10 cellular contexts compared by ENCODE assay signal in the genomic region with DNA sequence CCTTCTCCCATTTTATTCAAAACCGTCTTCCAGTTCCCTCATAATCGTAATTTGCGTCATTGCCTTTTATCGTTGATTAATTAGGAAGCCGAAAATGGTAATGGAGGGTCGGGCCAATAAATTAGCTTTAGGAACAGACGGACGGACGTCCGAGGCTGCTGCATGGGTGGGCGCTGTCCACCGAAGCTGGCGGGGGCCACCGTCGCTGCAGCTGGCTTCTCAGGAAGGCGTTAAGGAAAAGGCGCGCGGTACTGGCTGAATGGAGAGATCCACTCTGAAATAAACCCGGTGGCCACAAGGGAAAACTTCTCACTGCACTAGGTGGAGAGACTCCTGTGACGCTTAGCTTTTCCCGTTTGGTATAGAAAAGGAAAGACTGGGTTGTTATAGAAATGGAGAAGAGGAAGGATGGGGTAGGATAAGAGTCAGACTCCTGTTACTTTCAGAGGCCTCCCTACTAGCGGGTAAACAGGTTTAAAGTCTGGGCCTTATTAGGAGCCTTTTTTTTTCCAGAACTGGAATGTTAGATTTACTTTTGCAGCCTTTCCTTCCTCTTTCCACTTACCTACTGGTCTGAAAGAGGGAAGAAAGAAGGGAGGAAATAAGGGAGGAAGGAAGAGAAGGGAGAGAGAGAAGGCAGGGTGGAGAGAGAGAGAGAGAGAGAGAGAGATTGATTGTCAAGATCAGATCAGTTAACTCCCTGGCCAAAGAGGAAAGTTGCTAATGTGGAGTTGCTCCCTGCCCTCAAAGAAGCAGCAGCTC. TPM values are rescaled to one million over a fixed set of nuclear protein-coding genes. Genes with fewer than 3 reads are reported as not detected.
DNase-seq lines count a peak whose midpoint lies in the region; ATAC-seq, FAIRE-seq and TF ChIP-seq lines count a peak whose summit lies in the region.
"Had no signal": no experiment of that assay in that cellular context is flagged by ENCODE, and none has a peak within 500 bp of the region (broad histone marks: within the 10 kb centered on the region; RNA-seq: fewer than 3 reads in every experiment).

No MANE protein-coding gene starts in this region.

- peaks cover 44% of the 10 kb centered on the region for H3K4me1 ChIP-seq in CD4-positive, alpha-beta memory T cell (ENCODE audit: insufficient read depth, low read length)
- H3K4me1 ChIP-seq in Peyer's patch: peaks cover 0 to 7% (median 5%) of the 10 kb centered on the region in 4 donors
- peaks cover 0 to 31% (median 22%) of the 10 kb centered on the region in 4 experiments; a peak in 6 of 7 replicates for H3K4me1 ChIP-seq in H1 (replicated peaks in 1 of 4; ENCODE audit: control insufficient read depth in 3 of 4, insufficient read depth in 4 of 4, low read length in 3 of 4)
- H3K4me1 ChIP-seq in osteoblast (ENCODE audit: insufficient read depth, low read length): peaks cover 38% of the 10 kb centered on the region

- TF ChIP-seq EP300 in H1 (IDR thresholded peaks at IDR 0.05; ENCODE audit: borderline replicate concordance in 1 of 2, low read depth in 2 of 2, low read length in 2 of 2): no peak

- H3K4ac ChIP-seq in H1 (replicated peaks; ENCODE audit: insufficient read length, low read depth, low read length): no peak overlapping the region

- no peaks in the 10 kb centered on the region for H3K79me1 ChIP-seq in H1 (ENCODE audit: low read depth, low read length)

- H2BK15ac ChIP-seq in H1 (ENCODE audit: low read length): no peak overlapping the region

- H3K23ac ChIP-seq in H1 (ENCODE audit: insufficient read length): no peak overlapping the region

- peak overlapping the region; percentile 95 to 100 (median 100) for H3K4me3 Mint-ChIP-seq in CD4-positive, alpha-beta memory T cell

- ATAC-seq in GM19397 (IDR thresholded peaks at IDR 0.05; ENCODE audit: unreplicated experiment): no peak
- no peak for ATAC-seq in HG03354 (IDR thresholded peaks at IDR 0.05; ENCODE audit: poor library complexity, severe bottlenecking, unreplicated experiment)
- ATAC-seq: esophagus mucosa had no signal

- no peak overlapping the region for H2BK20ac ChIP-seq in H1 (ENCODE audit: low read length)

- H3K4me3 ChIP-seq in CD4-positive, alpha-beta memory T cell (ENCODE audit: low read length in 2 of 2): peak overlapping the region in 1 of 2 donors; percentile 99
- H3K4me3 ChIP-seq in Peyer's patch (peak overlapping the region; percentile 54 to 62 (median 61)), H1 (ENCODE audit: extremely low read depth in 1 of 4, insufficient read depth in 2 of 4, low read depth in 3 of 4, low read length in 4 of 4) (peak overlapping the region in 1 of 4 experiments; percentile 86; a peak in 2 of 8 replicates), osteoblast (ENCODE audit: insufficient read depth, low read length) (peak overlapping the region; percentile 99)

- peak overlapping the region in 6 of 7 donors; percentile 94 to 99 (median 98) for H3K27ac Mint-ChIP-seq in CD4-positive, alpha-beta memory T cell

- H2AK5ac ChIP-seq in H1 (ENCODE audit: low read depth, low read length): no peak overlapping the region

- H4K91ac ChIP-seq in H1 (replicated peaks; ENCODE audit: insufficient read length, low read length): no peak overlapping the region

- DNase-seq in CD4-positive, alpha-beta memory T cell: no peak
- DNase-seq in Peyer's patch (no peak), H1 (ENCODE audit: low read depth in 1 of 2, low spot score in 2 of 2) (no peak), osteoblast (ENCODE audit: insufficient read length, low spot score, missing footprints) (peak; percentile 57), D341Med (ENCODE audit: low spot score) (no peak), NCI-H510A (lab: John Stamatoyannopoulos, UW) (no peak)

- H4K5ac ChIP-seq in H1 (ENCODE audit: insufficient read length, low read depth, low read length): no peak overlapping the region

- H3K79me2 ChIP-seq in H1 (ENCODE audit: control insufficient read depth in 1 of 2, insufficient read depth in 2 of 2, low read length in 2 of 2) (no peaks in the 10 kb centered on the region), osteoblast (ENCODE audit: insufficient read depth, low read length) (peaks cover 59% of the 10 kb centered on the region)

- POLR2A ChIA-PET in CD4-positive, alpha-beta memory T cell (lab: Charles Lee; ENCODE audit: partially characterized antibody): interaction anchor here (0.8 to 12.1 kb wide), 9 partner anchors 13 to 114 kb away, joined by 3 to 185 read pairs (median 26); a partner anchor contains a TSS
- POLR2A ChIA-PET in H1 (lab: Charles Lee; ENCODE audit: partially characterized antibody): interaction anchor here (0.8 to 1.8 kb wide), 3 partner anchors 10 to 16 kb away, joined by 3 to 5 read pairs (median 4); no protein-coding TSS in a partner anchor

- no peak overlapping the region for H2BK120ac ChIP-seq in H1 (replicated peaks; ENCODE audit: low read depth, low read length)

- H3K27ac ChIP-seq in CD4-positive, alpha-beta memory T cell (ENCODE audit: low read depth, low read length): no peak overlapping the region
- no peak overlapping the region for H3K27ac ChIP-seq in Peyer's patch
- H3K27ac ChIP-seq in H1 (ENCODE audit: low read depth, low read length): no peak overlapping the region
- no peak overlapping the region for H3K27ac ChIP-seq in osteoblast (ENCODE audit: low read depth, low read length)
- H3K27ac ChIP-seq: upper lobe of left lung had no signal

- FAIRE-seq in H1 (lab: Jason Lieb, UNC): no peak

- H3K18ac ChIP-seq in H1 (ENCODE audit: extremely low read depth, low read length): 0 out of 2 replicates have a peak overlapping the region, but pooled peaks have one; percentile 12

- H3K27me3 Mint-ChIP-seq in CD4-positive, alpha-beta memory T cell: no peaks in the 10 kb centered on the region

- H2BK12ac ChIP-seq in H1 (ENCODE audit: low read depth, low read length): no peak overlapping the region

- peaks cover 15 to 16% of the 10 kb centered on the region in 2 donors for H3K36me3 Mint-ChIP-seq in CD4-positive, alpha-beta memory T cell

- TF ChIP-seq CTCF in Peyer's patch (IDR thresholded peaks at IDR 0.05) (no peak), H1 (IDR thresholded peaks at IDR 0.05; ENCODE audit: control extremely low read depth in 1 of 3, insufficient read depth in 1 of 3, low read depth in 1 of 3, low read length in 3 of 3) (no peak), osteoblast (IDR thresholded peaks at IDR 0.05; ENCODE audit: extremely low read depth, low read depth, low read length) (no peak)

- H3K9me3 ChIP-seq in CD4-positive, alpha-beta memory T cell (ENCODE audit: control insufficient read depth in 1 of 2, low read length in 2 of 2): no peaks in the 10 kb centered on the region
- H3K9me3 ChIP-seq in Peyer's patch (no peaks in the 10 kb centered on the region), H1 (ENCODE audit: insufficient read depth in 2 of 2, low read depth in 1 of 2, low read length in 1 of 2) (no peaks in the 10 kb centered on the region), osteoblast (ENCODE audit: low read depth, low read length) (no peaks in the 10 kb centered on the region)
- H3K9me3 ChIP-seq: upper lobe of left lung had no signal

- intact Hi-C loops in CD4-positive, alpha-beta memory T cell (cut with micrococcal nuclease): no loop called here

- H3K14ac ChIP-seq in H1 (ENCODE audit: insufficient read length): no peak overlapping the region

- no peaks in the 10 kb centered on the region for H3K27me3 ChIP-seq in CD4-positive, alpha-beta memory T cell (ENCODE audit: insufficient read depth, low read length)
- peaks cover 0 to 4% of the 10 kb centered on the region in 2 donors for H3K27me3 ChIP-seq in Peyer's patch
- H3K27me3 ChIP-seq in H1 (replicated peaks in 1 of 4; ENCODE audit: control insufficient read depth in 3 of 4, extremely low read depth in 1 of 4, insufficient read depth in 3 of 4, low read length in 3 of 4): peaks cover 81 to 96% (median 90%) of the 10 kb centered on the region in 4 experiments
- H3K27me3 ChIP-seq in osteoblast (ENCODE audit: insufficient read depth, low read length): no peaks in the 10 kb centered on the region

- peaks cover 13% of the 10 kb centered on the region; the same call in 1 of the 2 replicates for H3K23me2 ChIP-seq in H1 (ENCODE audit: low read depth, low read length)

- H3K56ac ChIP-seq in H1 (replicated peaks; ENCODE audit: insufficient read length, low read depth, low read length): no peak overlapping the region

- CTCF ChIA-PET in CD4-positive, alpha-beta memory T cell (lab: Charles Lee; ENCODE audit: partially characterized antibody): interaction anchor here (0.7 to 14.8 kb wide), 13 partner anchors 12 to 268 kb away, joined by 3 to 291 read pairs (median 5); a partner anchor contains a TSS
- CTCF ChIA-PET in H1 (lab: Charles Lee; ENCODE audit: partially characterized antibody): interaction anchor here (0.6 to 10.3 kb wide), 15 partner anchors 8 to 1234 kb away, joined by 3 to 170 read pairs (median 3); a partner anchor contains a TSS

- H3K36me3 ChIP-seq in CD4-positive, alpha-beta memory T cell (ENCODE audit: insufficient read depth, low read length): no peaks in the 10 kb centered on the region
- no peaks in the 10 kb centered on the region for H3K36me3 ChIP-seq in Peyer's patch
- H3K36me3 ChIP-seq in H1 (ENCODE audit: control insufficient read depth in 2 of 4, insufficient read depth in 4 of 4, low read length in 3 of 4): peaks cover 0 to 4% (median 0%) of the 10 kb centered on the region in 4 experiments; a peak in 1 of 8 replicates
- H3K36me3 ChIP-seq in osteoblast (ENCODE audit: insufficient read depth, low read length): no peaks in the 10 kb centered on the region
- H3K36me3 ChIP-seq: upper lobe of left lung had no signal

- no peak overlapping the region for H3K9ac ChIP-seq in H1 (replicated peaks in 1 of 4; ENCODE audit: extremely low read depth in 1 of 4, low read depth in 3 of 4, low read length in 3 of 4)

- peaks cover 34 to 59% (median 41%) of the 10 kb centered on the region in 4 donors for H3K4me1 Mint-ChIP-seq in CD4-positive, alpha-beta memory T cell

- H2AFZ ChIP-seq in H1 (ENCODE audit: low read length): no peak overlapping the region
- H2AFZ ChIP-seq in osteoblast (ENCODE audit: low read length): peak overlapping the region; percentile 98

- no peak for TF ChIP-seq POLR2A in Peyer's patch (IDR thresholded peaks at IDR 0.05)
- no peak for TF ChIP-seq POLR2A in H1 (IDR thresholded peaks at IDR 0.05; ENCODE audit: control extremely low read depth in 1 of 2, low read depth in 2 of 2, low read length in 2 of 2)

- peak overlapping the region; percentile 82 to 91 for H3K4me2 ChIP-seq in H1 (ENCODE audit: insufficient read depth in 1 of 2, low read depth in 2 of 2, low read length in 2 of 2)
- peak overlapping the region; percentile 92 for H3K4me2 ChIP-seq in osteoblast (ENCODE audit: insufficient read depth, low read length)

- peaks cover 10 to 16% of the 10 kb centered on the region in 2 experiments for H4K20me1 ChIP-seq in H1 (replicated peaks in 1 of 2; ENCODE audit: control insufficient read depth in 1 of 2, insufficient read depth in 2 of 2, low read length in 2 of 2)
- no peaks in the 10 kb centered on the region for H4K20me1 ChIP-seq in osteoblast (ENCODE audit: insufficient read depth, low read length)

- no peak overlapping the region for H2BK5ac ChIP-seq in H1 (ENCODE audit: low read depth, low read length)

- H3K9me3 Mint-ChIP-seq in CD4-positive, alpha-beta memory T cell: no peaks in the 10 kb centered on the region

- WGBS in H1 (ENCODE audit: extremely low coverage in 1 of 2, insufficient coverage in 1 of 2, insufficient read length in 1 of 2, insufficient replicate concordance in 2 of 2, low coverage in 1 of 2, low lambda C conversion rate in 2 of 2, missing lambda C conversion rate in 1 of 2), 2 experiments: 7% methylated on average over 18 of the region's 23 CpGs; no CpG with 5 or more reads in 1 of the 2 experiments

- no peak for TF ChIP-seq RAD21 in H1 (IDR thresholded peaks at IDR 0.05 in 1 of 2, conservative IDR thresholded peaks at IDR 0.05 in 1 of 2; ENCODE audit: low read depth in 2 of 2, low read length in 2 of 2)

- H4K8ac ChIP-seq in H1 (ENCODE audit: extremely low read depth, insufficient read depth, low read length): no peak overlapping the region

RNA-seq across cellular contexts. Expression of a gene that starts 11.3 kb away (rescaled TPM):
- total RNA-seq in CD4-positive, alpha-beta memory T cell: 10 to 100 TPM; 19.8 to 23.0 TPM
- 1 to 10 TPM; 2.1 to 3.4 TPM for polyA plus RNA-seq in CD4-positive, alpha-beta memory T cell
- total RNA-seq in Peyer's patch: 1 to 10 TPM in 2 of 4 donors, under 1 TPM in 2; 0.35 to 5.8 (median 3.3) TPM
- 0.10 TPM in 1 of 2 replicates, not detected in the other for total RNA-seq in H1 (2021; fragmentation: NEBNext Ultra II Directional; extraction: Animal tissue kit (Norgen Biotek cat#: 25700))
- 0.03 TPM in 1 of 2 replicates, not detected in the other for polyA plus RNA-seq in H1 (2011; rRNA removed)
- 0.03 TPM for polyA plus RNA-seq in H1 (2011; cell fraction: cytosol; rRNA removed)
- polyA plus RNA-seq in H1 (2011; cell fraction: nucleus; rRNA removed): 0.13 TPM
- not detected in 4 replicates for polyA plus RNA-seq in H1 (2012, experiment 1 of 2)
- polyA plus RNA-seq in H1 (2012, experiment 2 of 2): not detected
- 0.08 TPM for polyA plus RNA-seq in H1 (2013, experiment 1 of 2)
- polyA plus RNA-seq in H1 (2013, experiment 2 of 2): 0.07 TPM
- not detected in 2 replicates for polyA minus RNA-seq in H1 (2011; rRNA and poly(A)+ RNA removed)
- not detected for polyA minus RNA-seq in H1 (2011; cell fraction: cytosol; rRNA and poly(A)+ RNA removed)
- polyA minus RNA-seq in H1 (2011; cell fraction: nucleus; rRNA and poly(A)+ RNA removed): not detected
- total RNA-seq in osteoblast: 3.6 and 5.0 TPM in 2 replicates
